In genomic region chr16:22638393-22639206, GRCh38 we compare ENCODE assay signal across 16 cellular contexts.
A peak's percentile ranks its signal among the peaks of the same experiment; 100 is the strongest.
DNase-seq lines count a peak whose midpoint lies in the region; ATAC-seq and TF ChIP-seq lines count a peak whose summit lies in the region.
"Had no signal": no experiment of that assay in that cellular context is flagged by ENCODE, and none has a peak within 500 bp of the region (broad histone marks: within the 10 kb centered on the region; RNA-seq: fewer than 3 reads in every experiment).

No MANE protein-coding gene starts in this region.

- no peaks in the 10 kb centered on the region for H3K4me1 ChIP-seq in Panc1 (ENCODE audit: control insufficient read depth, insufficient read depth, low read length)
- H3K4me1 ChIP-seq: Peyer's patch, psoas muscle had no signal

- H3K27ac ChIP-seq in Panc1 (ENCODE audit: low read length) = no peak overlapping the region
- H3K27ac ChIP-seq: Peyer's patch, psoas muscle had no signal

- intact Hi-C loops in Panc1 (cut with micrococcal nuclease; ENCODE audit: unreplicated experiment) = no loop called here

- DNase-seq in A172 (ENCODE audit: low spot score) = peak; percentile 46
- DNase-seq in HCEC 1CT = peak; percentile 97
- DNase-seq in Panc1 (ENCODE audit: low read depth, low spot score) = peak; percentile 13
- peak; percentile 28 for DNase-seq in fibroblast of pulmonary artery (ENCODE audit: low read depth)
- DNase-seq in GM19238 (ENCODE audit: insufficient read length, low spot score) = no peak
- DNase-seq in activated CD4-positive, alpha-beta T cell treated with anti-CD3 and anti-CD28 coated beads, Interleukin-2, amount 50 U/mL, for 4 hours = no peak
- no peak for DNase-seq in T-helper 2 cell
- DNase-seq in NCI-H2029 treated with DMSO at 0.1 percent for 48 hours (lab: John Stamatoyannopoulos, UW) = no peak
- DNase-seq: activated gamma-delta T cell treated with Interleukin-2 at 50 U/mL for 16 hours; effector CD4-positive, alpha-beta T cell; naive B cell; NCI-H1092 treated with DMSO at 0.1 percent for 48 hours; NCI-H446; Peyer's patch; psoas muscle; T-helper 9 cell had no signal

- TF ChIP-seq CTCF in Panc1 (IDR thresholded peaks at IDR 0.05) (no peak), fibroblast of pulmonary artery (IDR thresholded peaks at IDR 0.05; ENCODE audit: low read length, missing control alignments) (no peak)

- CTCF ChIA-PET in Panc1 (lab: Charles Lee) = no interaction called here

- H3K27me3 ChIP-seq in Panc1 (ENCODE audit: control insufficient read depth, insufficient read depth, low read length) = peaks cover 13% of the 10 kb centered on the region
- H3K27me3 ChIP-seq: Peyer's patch had no signal

- BruUV-seq in Panc1 (replicated peaks; lab: Mats Ljungman, UMichigan) = no TSS peak

- H3K4me3 ChIP-seq in Panc1 (ENCODE audit: low read depth in 2 of 2, low read length in 2 of 2) (no peak overlapping the region), fibroblast of pulmonary artery (replicated peaks; ENCODE audit: low read depth, low read length) (no peak overlapping the region)
- H3K4me3 ChIP-seq: Peyer's patch, psoas muscle had no signal

- no peaks in the 10 kb centered on the region for H3K9me3 ChIP-seq in Panc1 (ENCODE audit: control insufficient read depth, insufficient read depth, low read depth, low read length)
- H3K9me3 ChIP-seq: psoas muscle had no signal

- POLR2A ChIA-PET in Panc1 (lab: Charles Lee) = interaction anchor here (0.7 kb wide), 1 partner anchor 54 kb away, joined by 6 read pairs; no protein-coding TSS in a partner anchor

- no peak for ATAC-seq in Panc1

- in situ Hi-C loops in Panc1 (cut with HindIII; ENCODE audit: low pct_unique_long_range_greater_than_20kb, low sequenced_read_pairs) = no loop called here

- no peaks in the 10 kb centered on the region for H3K36me3 ChIP-seq in Panc1 (ENCODE audit: control insufficient read depth, insufficient read depth, low read length)
- H3K36me3 ChIP-seq: Peyer's patch had no signal

Comparison
In these comparisons a context has a peak if more than half of its experiments do, and no peak if none do; other contexts are left out.
1. DNase-seq: peak in A172 (single experiment), HCEC 1CT (single experiment), Panc1 (single experiment) and fibroblast of pulmonary artery (single experiment); none in GM19238 (single experiment), activated CD4-positive, alpha-beta T cell treated with anti-CD3 and anti-CD28 coated beads, Interleukin-2, amount 50 U/mL, for 4 hours (0 of 2), T-helper 2 cell (0 of 5) and NCI-H2029 treated with DMSO at 0.1 percent for 48 hours (single experiment).